Comparison of ENCODE assay signal across 30 cellular contexts in the genomic region with DNA sequence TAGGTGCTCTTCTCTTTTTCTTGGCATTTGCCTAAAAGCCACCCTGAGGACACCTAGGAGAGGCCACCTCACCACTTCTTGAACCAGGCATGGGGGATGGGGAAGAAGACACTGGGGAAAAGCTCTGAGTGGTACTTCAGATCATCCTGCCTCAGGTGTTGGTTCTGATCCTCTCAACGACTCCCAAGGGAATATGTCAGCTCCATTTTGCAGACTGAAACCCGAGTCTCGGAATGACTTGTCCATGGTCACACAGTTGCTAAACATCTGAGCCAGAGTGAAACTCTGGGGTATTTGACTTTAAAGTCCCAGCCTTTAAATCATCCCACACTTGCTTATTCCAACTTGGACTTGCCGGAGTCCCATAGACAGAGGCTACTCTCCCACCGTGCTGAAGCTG.
DNase-seq lines count a peak whose midpoint lies in the region; ATAC-seq and TF ChIP-seq lines count a peak whose summit lies in the region.
"Had no signal": no experiment of that assay in that cellular context is flagged by ENCODE, and none has a peak within 500 bp of the region (broad histone marks: within the 10 kb centered on the region; RNA-seq: fewer than 3 reads in every experiment).

No MANE protein-coding gene starts in this region.

- no peaks in the 10 kb centered on the region for H3K9me3 ChIP-seq in OCI-LY3 (ENCODE audit: insufficient read depth, low read length)
- H3K9me3 ChIP-seq: BLaER1 treated with 17β-estradiol and CSF1 and Interleukin-3, amounts not matched to agents 10 nM and 100 nM had no signal

- DNase-seq in activated T-cell treated with anti-CD3 and anti-CD28 coated beads, Interleukin-2, amount 50 U/mL, for 24 hours, result no peak
- no peak for DNase-seq in NCI-H2107 (lab: John Stamatoyannopoulos, UW)
- no peak for DNase-seq in kidney tubule cell (ENCODE audit: low spot score)
- DNase-seq: AML-193; CD4-positive, alpha-beta memory T cell; COR-L47; DMS79; EL; GDM1; H9; MV-4-11; NCI-H1105; NCI-H1436 treated with DMSO at 0.1 percent for 48 hours; NCI-H1930; NCI-H2171; NCI-H226; NCI-H510A; NCI-H69; SHP77; T-cell had no signal

- peak; percentile 44 for ATAC-seq in GM18520 (IDR thresholded peaks at IDR 0.05; ENCODE audit: unreplicated experiment)
- peak; percentile 63 for ATAC-seq in GM19035 (IDR thresholded peaks at IDR 0.05; ENCODE audit: unreplicated experiment)
- peak; percentile 77 for ATAC-seq in HG02588 (IDR thresholded peaks at IDR 0.05; ENCODE audit: unreplicated experiment)
- no peak for ATAC-seq in GM19395 (IDR thresholded peaks at IDR 0.05; ENCODE audit: unreplicated experiment)
- ATAC-seq: GM23338, Panc1, T-cell had no signal

- H3K79me2 ChIP-seq in OCI-LY3 (ENCODE audit: low read length), result no peaks in the 10 kb centered on the region

- no peak overlapping the region for H3K4me3 Mint-ChIP-seq in activated T-cell treated with anti-CD3 and anti-CD28 coated beads, Interleukin-2, amount 50 U/mL, for 24 hours
- H3K4me3 Mint-ChIP-seq: CD4-positive, alpha-beta memory T cell; GM23338; H9; T-cell had no signal

- H3K4me2 ChIP-seq in OCI-LY3 (ENCODE audit: low read length), result peak overlapping the region; percentile 51
- H3K4me2 ChIP-seq: BLaER1 treated with 17β-estradiol and CSF1 and Interleukin-3, amounts not matched to agents 10 nM and 100 nM; GM23338 had no signal

- peaks cover 24% of the 10 kb centered on the region; the same call in 1 of the 2 replicates for H4K20me1 ChIP-seq in OCI-LY3 (ENCODE audit: insufficient read depth, low read length)
- H4K20me1 ChIP-seq: BLaER1 treated with 17β-estradiol and CSF1 and Interleukin-3, amounts not matched to agents 10 nM and 100 nM had no signal

- H3K4me3 ChIP-seq in OCI-LY3 (ENCODE audit: low read length), result peak overlapping the region; percentile 16; the same call in 1 of the 2 replicates
- H3K4me3 ChIP-seq: BLaER1 treated with 17β-estradiol and CSF1 and Interleukin-3, amounts not matched to agents 10 nM and 100 nM; GM23338 had no signal

- no peaks in the 10 kb centered on the region for H3K36me3 ChIP-seq in OCI-LY3 (replicated peaks; ENCODE audit: low read depth, low read length)
- H3K36me3 ChIP-seq: BLaER1 treated with 17β-estradiol and CSF1 and Interleukin-3, amounts not matched to agents 10 nM and 100 nM had no signal

- H3K27ac ChIP-seq in OCI-LY3 (ENCODE audit: low read length), result no peak overlapping the region
- H3K27ac ChIP-seq: BLaER1 treated with 17β-estradiol and CSF1 and Interleukin-3, amounts not matched to agents 10 nM and 100 nM; HL-60; RWPE1 had no signal

- peaks cover 34% of the 10 kb centered on the region for H3K4me1 ChIP-seq in OCI-LY3 (ENCODE audit: low read length)

- no peak overlapping the region for H3K9ac ChIP-seq in OCI-LY3 (ENCODE audit: low read length)
- H3K9ac ChIP-seq: BLaER1 treated with 17β-estradiol and CSF1 and Interleukin-3, amounts not matched to agents 10 nM and 100 nM had no signal

- H3K4me1 Mint-ChIP-seq in activated T-cell treated with anti-CD3 and anti-CD28 coated beads, Interleukin-2, amount 50 U/mL, for 24 hours (ENCODE audit: low read depth), result no peaks in the 10 kb centered on the region
- H3K4me1 Mint-ChIP-seq: CD4-positive, alpha-beta memory T cell; GM23338; H9; T-cell had no signal

- no peak overlapping the region for H3K27ac Mint-ChIP-seq in activated T-cell treated with anti-CD3 and anti-CD28 coated beads, Interleukin-2, amount 50 U/mL, for 24 hours
- H3K27ac Mint-ChIP-seq: CD4-positive, alpha-beta memory T cell; GM23338; T-cell had no signal

- TF ChIP-seq CTCF in OCI-LY3 (IDR thresholded peaks at IDR 0.05; ENCODE audit: low read depth, low read length), result no peak

- no peak overlapping the region for H2AFZ ChIP-seq in OCI-LY3 (ENCODE audit: low read depth, low read length)
- H2AFZ ChIP-seq: GM23338 had no signal

- H3K27me3 ChIP-seq in OCI-LY3 (ENCODE audit: low read depth, low read length), result peaks cover 82% of the 10 kb centered on the region
- H3K27me3 ChIP-seq: BLaER1 treated with 17β-estradiol and CSF1 and Interleukin-3, amounts not matched to agents 10 nM and 100 nM had no signal

- H3K9me3 Mint-ChIP-seq in activated T-cell treated with anti-CD3 and anti-CD28 coated beads, Interleukin-2, amount 50 U/mL, for 24 hours, result no peaks in the 10 kb centered on the region
- H3K9me3 Mint-ChIP-seq: GM23338, H9, T-cell had no signal

- no peaks in the 10 kb centered on the region for H3K36me3 Mint-ChIP-seq in activated T-cell treated with anti-CD3 and anti-CD28 coated beads, Interleukin-2, amount 50 U/mL, for 24 hours (ENCODE audit: low read depth)
- H3K36me3 Mint-ChIP-seq: CD4-positive, alpha-beta memory T cell; T-cell had no signal

- H3K27me3 Mint-ChIP-seq in activated T-cell treated with anti-CD3 and anti-CD28 coated beads, Interleukin-2, amount 50 U/mL, for 24 hours, result peaks cover 21% of the 10 kb centered on the region
